Comparison of ENCODE assay signal across 8 cellular contexts in the genomic region with DNA sequence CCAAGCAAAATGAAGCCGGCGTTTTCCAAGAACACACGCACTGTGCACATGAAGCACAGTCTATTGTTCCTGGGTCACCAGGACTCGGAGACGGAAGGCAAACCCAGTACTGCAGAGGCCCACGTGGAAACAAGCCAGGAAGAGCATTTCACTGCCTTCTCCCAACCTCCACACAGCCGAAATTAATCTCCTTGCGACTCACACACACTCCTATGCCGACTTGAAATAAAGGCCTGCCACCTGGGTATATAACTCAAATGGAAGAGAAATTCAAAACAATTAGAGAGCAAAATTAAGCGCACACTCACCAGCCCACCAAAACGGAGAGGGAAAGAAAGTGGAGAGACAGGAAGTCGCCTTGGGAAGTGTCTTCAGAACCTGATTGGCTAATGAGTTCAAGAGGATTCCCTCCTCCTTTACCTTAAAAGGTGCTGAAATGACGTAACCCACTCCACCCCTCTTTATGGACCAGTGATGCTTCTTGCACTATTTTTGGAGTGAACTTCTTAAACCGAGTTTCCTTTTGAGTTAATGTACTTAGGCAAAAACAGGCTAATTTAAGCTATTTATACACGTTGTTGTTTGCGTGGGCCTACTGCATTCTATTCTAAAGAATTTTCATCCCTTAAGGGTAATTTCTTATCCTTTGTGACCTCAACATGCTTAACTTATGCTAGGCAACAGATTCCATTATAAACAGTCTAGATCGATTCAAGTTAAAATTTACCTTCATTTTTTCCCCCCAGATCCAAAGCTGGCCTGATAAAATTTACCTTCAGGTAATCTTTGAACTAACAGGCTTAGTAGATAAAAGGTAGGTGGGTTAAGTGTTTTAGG. TPM values are rescaled to one million over a fixed set of nuclear protein-coding genes. Genes with fewer than 3 reads are reported as not detected.
DNase-seq lines count a peak whose midpoint lies in the region; ATAC-seq and TF ChIP-seq lines count a peak whose summit lies in the region.

A gene with protein sequence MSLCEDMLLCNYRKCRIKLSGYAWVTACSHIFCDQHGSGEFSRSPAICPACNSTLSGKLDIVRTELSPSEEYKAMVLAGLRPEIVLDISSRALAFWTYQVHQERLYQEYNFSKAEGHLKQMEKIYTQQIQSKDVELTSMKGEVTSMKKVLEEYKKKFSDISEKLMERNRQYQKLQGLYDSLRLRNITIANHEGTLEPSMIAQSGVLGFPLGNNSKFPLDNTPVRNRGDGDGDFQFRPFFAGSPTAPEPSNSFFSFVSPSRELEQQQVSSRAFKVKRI (minus strand): TSS at position 334 of the 837 bp plus-strand sequence. CDS start 16,756 bp downstream, outside the sequence.

- peak within 1 kb of the TSS; percentile 92 to 97 for H3K4me3 Mint-ChIP-seq in CD14-positive monocyte

- peak; percentile 70 for TF ChIP-seq POLR2A in GM19099 (IDR thresholded peaks at IDR 0.05; ENCODE audit: extremely low read depth, insufficient read length, low read depth)

- no peak for TF ChIP-seq CTCF in CD14-positive monocyte (IDR thresholded peaks at IDR 0.05)

- peak; percentile 97 for ATAC-seq in HG03354 (IDR thresholded peaks at IDR 0.05; ENCODE audit: poor library complexity, severe bottlenecking, unreplicated experiment)
- peak; percentile 96 to 99 for ATAC-seq in activated CD4-positive, CD25-positive, alpha-beta regulatory T cell treated with anti-CD3 and anti-CD28 coated beads, Interleukin-2, amount 50 U/mL, for 24 hours

- peaks cover 24% of the 10 kb centered on the region for H3K4me1 Mint-ChIP-seq in CD14-positive monocyte

- DNase-seq in CD14-positive monocyte (ENCODE audit: low spot score) (no peak), NCI-H446 (lab: John Stamatoyannopoulos, UW) (peak; percentile 90 to 91), dedifferentiated amniotic fluid mesenchymal stem cell (ENCODE audit: extremely low spot score) (peak; percentile 74), kidney tubule cell (ENCODE audit: low spot score) (peak; percentile 89)
- DNase-seq in stimulated activated CD4-positive, alpha-beta T cell treated with anti-CD3 and anti-CD28 coated beads, Interleukin-1b, Interleukin-23, amount 100 ng/mL, for 48 hours, result peak; percentile 33

- intact Hi-C loops in CD14-positive monocyte (cut with micrococcal nuclease), result no loop called here

- peaks cover 0 to 2% (median 0%) of the 10 kb centered on the region in 7 donors for H3K9me3 Mint-ChIP-seq in CD14-positive monocyte

- peak within 1 kb of the TSS; percentile 3 to 91 (median 71) for H3K27ac Mint-ChIP-seq in CD14-positive monocyte

- no peaks in the 10 kb centered on the region for H3K36me3 Mint-ChIP-seq in CD14-positive monocyte

- H3K27me3 Mint-ChIP-seq in CD14-positive monocyte (ENCODE audit: low read depth in 3 of 3), result peaks cover 0 to 2% (median 1%) of the 10 kb centered on the region in 3 donors

RNA-seq across cellular contexts. Expression of the gene that starts here (rescaled TPM):
- polyA plus RNA-seq in CD14-positive monocyte, result 1 to 10 TPM; 3.5 to 5.4 TPM
